Comparison of ENCODE assay signal across 27 cellular contexts in genomic region chr7:70289067-70289466, GRCh38.
DNase-seq lines count a peak whose midpoint lies in the region; ATAC-seq, FAIRE-seq and TF ChIP-seq lines count a peak whose summit lies in the region.
"Had no signal": no experiment of that assay in that cellular context is flagged by ENCODE, and none has a peak within 500 bp of the region (broad histone marks: within the 10 kb centered on the region; RNA-seq: fewer than 3 reads in every experiment).

No MANE protein-coding gene starts in this region.

- H3K4me3 ChIP-seq in epithelial cell of esophagus (ENCODE audit: low read length), result no peak overlapping the region
- no peak overlapping the region for H3K4me3 ChIP-seq in keratinocyte (ENCODE audit: control insufficient read depth in 2 of 3, extremely low read depth in 1 of 3, insufficient read depth in 2 of 3, low read depth in 1 of 3, low read length in 3 of 3)
- no peak overlapping the region for H3K4me3 ChIP-seq in spleen
- H3K4me3 ChIP-seq: A549, gastrocnemius medialis, K562, skin epidermis, transverse colon had no signal

- no peak for TF ChIP-seq POLR2A in spleen (IDR thresholded peaks at IDR 0.05)

- 80 to 96% (median 91%) methylated on average over 2 of the region's 2 CpGs for WGBS in spleen, 5 donors

- intact Hi-C loops in spleen (cut with DNase I; ENCODE audit: low total_unique reads), result no loop called here

- peak; percentile 66 for FAIRE-seq in keratinocyte (lab: Jason Lieb, UNC)
- FAIRE-seq: A549, GM19239, K562 had no signal

- TF ChIP-seq CTCF in epithelial cell of esophagus (IDR thresholded peaks at IDR 0.05; ENCODE audit: insufficient read depth, low read depth, low read length, missing control alignments), result no peak
- TF ChIP-seq CTCF in keratinocyte (optimal IDR thresholded peaks at IDR 0.05 in 1 of 3, IDR thresholded peaks at IDR 0.05 in 1 of 3, conservative IDR thresholded peaks at IDR 0.05 in 1 of 3; ENCODE audit: extremely low read depth in 1 of 3, insufficient read depth in 2 of 3, low read length in 3 of 3), result no peak
- TF ChIP-seq CTCF in spleen (IDR thresholded peaks at IDR 0.05 in 8 of 11, conservative IDR thresholded peaks at IDR 0.05 in 3 of 11), result no peak

- peak; percentile 4 for DNase-seq in AG08396 (ENCODE audit: low spot score)
- peak; percentile 3 for DNase-seq in LHCN-M2 (ENCODE audit: low read depth)
- DNase-seq in epithelial cell of esophagus (ENCODE audit: low read depth), result peak; percentile 56
- no peak for DNase-seq in keratinocyte (ENCODE audit: low read depth, low spot score)
- DNase-seq in LoVo (ENCODE audit: low spot score), result no peak
- no peak for DNase-seq in SK-N-DZ (ENCODE audit: low spot score)
- DNase-seq in spleen, result no peak
- DNase-seq: activated CD4-positive, alpha-beta T cell treated with anti-CD3 and anti-CD28 coated beads for 4 hours; activated CD8-positive, alpha-beta memory T cell treated with anti-CD3 and anti-CD28 coated beads for 24 hours; activated effector memory CD4-positive, alpha-beta T cell treated with anti-CD3 and anti-CD28 coated beads, Interleukin-2, amount 50 U/mL, for 16 hours; activated naive CD8-positive, alpha-beta T cell treated with anti-CD3 and anti-CD28 coated beads, Interleukin-2, amount 10 ng/mL, durations not matched to agents 7 days and 5 days; gastrocnemius medialis; H9; hypothalamus; immature natural killer cell; naive B cell; NCI-H1417; NCI-H345; NCI-H774; nucleus accumbens; transverse colon had no signal

- no peaks in the 10 kb centered on the region for H3K27me3 ChIP-seq in keratinocyte (ENCODE audit: control insufficient read depth, extremely low read depth, insufficient read depth, low read length)
- H3K27me3 ChIP-seq in spleen (replicated peaks in 1 of 7), result no peaks in the 10 kb centered on the region
- H3K27me3 ChIP-seq: gastrocnemius medialis, transverse colon had no signal

- no peak for ATAC-seq in HG03457 (IDR thresholded peaks at IDR 0.05; ENCODE audit: unreplicated experiment)
- ATAC-seq: A549, gastrocnemius medialis, K562, left lobe of liver had no signal

- H3K36me3 ChIP-seq in keratinocyte (ENCODE audit: control insufficient read depth in 2 of 2, extremely low read depth in 1 of 2, insufficient read depth in 2 of 2, low read length in 2 of 2) (no peaks in the 10 kb centered on the region), spleen (no peaks in the 10 kb centered on the region)
- H3K36me3 ChIP-seq: gastrocnemius medialis, transverse colon had no signal

- H3K4me1 ChIP-seq in keratinocyte (ENCODE audit: control insufficient read depth, extremely low read depth, insufficient read depth, low read length), result peaks cover 18% of the 10 kb centered on the region
- H3K4me1 ChIP-seq in spleen, result no peaks in the 10 kb centered on the region
- H3K4me1 ChIP-seq: A549, gastrocnemius medialis, transverse colon had no signal

- H3K4me2 ChIP-seq in keratinocyte (ENCODE audit: control insufficient read depth, extremely low read depth, insufficient read depth, low read depth, low read length), result peak overlapping the region; percentile 34
- H3K4me2 ChIP-seq: A549 had no signal

- no peaks in the 10 kb centered on the region for H4K20me1 ChIP-seq in keratinocyte (ENCODE audit: control insufficient read depth, extremely low read depth, insufficient read depth, low read length)

- dilution Hi-C loops in keratinocyte (cut with MboI; ENCODE audit: extremely low pct_ligation_motif_present, low sequenced_read_pairs), result no loop called here

- H3K9me3 ChIP-seq in keratinocyte (ENCODE audit: control insufficient read depth, low read depth, low read length), result no peaks in the 10 kb centered on the region
- H3K9me3 ChIP-seq in spleen, result no peaks in the 10 kb centered on the region
- H3K9me3 ChIP-seq: A549, gastrocnemius medialis, transverse colon had no signal

- H3K9ac ChIP-seq in keratinocyte (ENCODE audit: control insufficient read depth, extremely low read depth, insufficient read depth, low read length), result no peak overlapping the region

- no peak overlapping the region for H3K27ac ChIP-seq in keratinocyte (ENCODE audit: control insufficient read depth, insufficient read depth, low read length)
- H3K27ac ChIP-seq in spleen, result no peak overlapping the region
- H3K27ac ChIP-seq: A549, gastrocnemius medialis, skin epidermis, transverse colon had no signal

- H2AFZ ChIP-seq in keratinocyte (ENCODE audit: control insufficient read depth, low read length), result peak overlapping the region; percentile 51

- H3K9me1 ChIP-seq in keratinocyte (ENCODE audit: control insufficient read depth, extremely low read depth, insufficient read depth, low read length), result no peaks in the 10 kb centered on the region

- no peaks in the 10 kb centered on the region for H3K79me2 ChIP-seq in keratinocyte (ENCODE audit: control insufficient read depth, insufficient read depth, low read length)

Comparison
In these comparisons a context has a peak if more than half of its experiments do, and no peak if none do; other contexts are left out.
1. DNase-seq: peak in AG08396 (single experiment), LHCN-M2 (single experiment) and epithelial cell of esophagus (single experiment); none in keratinocyte (single experiment), LoVo (single experiment), SK-N-DZ (single experiment) and spleen (single experiment).